ENCODE assay signal across 9 cellular contexts in genomic region chr11:315516-315994, GRCh38. TPM values are rescaled to one million over a fixed set of nuclear protein-coding genes. Genes with fewer than 3 reads are reported as not detected.
DNase-seq lines count a peak whose midpoint lies in the region; ATAC-seq, FAIRE-seq and TF ChIP-seq lines count a peak whose summit lies in the region.
"Had no signal": no experiment of that assay in that cellular context is flagged by ENCODE, and none has a peak within 500 bp of the region (broad histone marks: within the 10 kb centered on the region; RNA-seq: fewer than 3 reads in every experiment).

No MANE protein-coding gene starts in this region.

- H3K27ac ChIP-seq in GM12878 (ENCODE audit: control insufficient read depth, insufficient read depth) (peak overlapping the region; percentile 98), mesendoderm (ENCODE audit: low read depth, low read length) (peak overlapping the region; percentile 97), transverse colon (peak overlapping the region; percentile 88 to 90 (median 89))

- H4K20me1 ChIP-seq in GM12878 (ENCODE audit: control insufficient read depth, insufficient read depth), result no peaks in the 10 kb centered on the region

- peak overlapping the region; percentile 92 for H3K23ac ChIP-seq in mesendoderm (ENCODE audit: low read length)

- POLR2A ChIA-PET in GM12878 (lab: Charles Lee), result interaction anchor here (0.9 to 4.5 kb wide), 7 partner anchors 9 to 109 kb away, joined by 3 to 45 read pairs (median 8); partner anchors contain the start of genes BET1L and RIC8A

- peak; percentile 77 for TF ChIP-seq POLR2A in GM12878 (IDR thresholded peaks at IDR 0.05; ENCODE audit: low read depth, low read length)
- TF ChIP-seq POLR2A in transverse colon (IDR thresholded peaks at IDR 0.05), result no peak

- H3K27ac Mint-ChIP-seq in activated naive CD4-positive, alpha-beta T cell treated with anti-CD3 and anti-CD28 coated beads for 36 hours, result peak overlapping the region; percentile 95

- peaks cover 66% of the 10 kb centered on the region for H3K79me2 ChIP-seq in GM12878 (ENCODE audit: control insufficient read depth, insufficient read depth, low read length)
- peaks cover 30% of the 10 kb centered on the region for H3K79me2 ChIP-seq in mesendoderm (ENCODE audit: control insufficient read depth, insufficient read depth, low read length)

- no peak overlapping the region for H2BK15ac ChIP-seq in mesendoderm (replicated peaks; ENCODE audit: low read depth)

- peak overlapping the region; percentile 95 for H2BK5ac ChIP-seq in mesendoderm (ENCODE audit: low read length)

- TF ChIP-seq CTCF in GM12878 (IDR thresholded peaks at IDR 0.05 in 2 of 3, conservative IDR thresholded peaks at IDR 0.05 in 1 of 3; ENCODE audit: control insufficient read depth in 2 of 3, extremely low read depth in 1 of 3, insufficient read depth in 1 of 3, low read depth in 3 of 3, low read length in 3 of 3) (no peak), transverse colon (IDR thresholded peaks at IDR 0.05) (no peak)

- peaks cover 15% of the 10 kb centered on the region for H3K4me1 ChIP-seq in GM12878 (ENCODE audit: control insufficient read depth, insufficient read depth, low read length)
- H3K4me1 ChIP-seq in mesendoderm (ENCODE audit: control insufficient read depth, low read depth, low read length), result peaks cover 9% of the 10 kb centered on the region
- H3K4me1 ChIP-seq in transverse colon, result peaks cover 13 to 53% (median 33%) of the 10 kb centered on the region in 4 donors

- peak overlapping the region; percentile 93 for H3K4me3 Mint-ChIP-seq in activated naive CD4-positive, alpha-beta T cell treated with anti-CD3 and anti-CD28 coated beads for 36 hours

- H3K4me2 ChIP-seq in GM12878 (ENCODE audit: control insufficient read depth, insufficient read depth), result peak overlapping the region; percentile 97
- peak overlapping the region; percentile 70 for H3K4me2 ChIP-seq in mesendoderm (ENCODE audit: low read length)

- H3K36me3 ChIP-seq in GM12878 (ENCODE audit: control insufficient read depth in 2 of 2, insufficient read depth in 2 of 2, low read length in 1 of 2) (peaks cover 2 to 5% of the 10 kb centered on the region in 2 experiments; a peak in 3 of 4 replicates), mesendoderm (ENCODE audit: control insufficient read depth, insufficient read depth, low read length) (peaks cover 1% of the 10 kb centered on the region), transverse colon (no peaks in the 10 kb centered on the region)

- DNase-seq in activated naive CD4-positive, alpha-beta T cell treated with anti-CD3 and anti-CD28 coated beads for 36 hours, result no peak
- DNase-seq in activated naive CD4-positive, alpha-beta T cell treated with Interleukin-2 at 50 U/mL for 16 hours, result no peak
- DNase-seq in GM12878 (ENCODE audit: low read depth, low spot score), result no peak
- no peak for DNase-seq in mesendoderm
- DNase-seq in transverse colon, result no peak
- DNase-seq in kidney tubule cell (ENCODE audit: low spot score), result no peak
- no peak for DNase-seq in DMS153 treated with DMSO at 0.1 percent for 48 hours (lab: John Stamatoyannopoulos, UW; ENCODE audit: unreplicated experiment)
- no peak for DNase-seq in pons (ENCODE audit: low spot score)

- H2AFZ ChIP-seq in GM12878 (ENCODE audit: control insufficient read depth, low read depth, low read length), result no peak overlapping the region

- H3K9me3 ChIP-seq in GM12878 (replicated peaks; ENCODE audit: control insufficient read depth, insufficient read depth, low read length), result no peaks in the 10 kb centered on the region
- H3K9me3 ChIP-seq in transverse colon, result no peaks in the 10 kb centered on the region

- H3K9me3 Mint-ChIP-seq in activated naive CD4-positive, alpha-beta T cell treated with anti-CD3 and anti-CD28 coated beads for 36 hours, result no peaks in the 10 kb centered on the region

- H3K56ac ChIP-seq in mesendoderm (ENCODE audit: low read length), result peak overlapping the region; percentile 85

- H3K4me3 ChIP-seq in GM12878 (peak overlapping the region; percentile 87), mesendoderm (ENCODE audit: low read length) (peak overlapping the region; percentile 88), transverse colon (peak overlapping the region; percentile 27 to 49 (median 42))

- H3K9ac ChIP-seq in GM12878 (ENCODE audit: control insufficient read depth, insufficient read depth, low read length) (peak overlapping the region; percentile 99), mesendoderm (ENCODE audit: low read length) (peak overlapping the region; percentile 87)

- peak overlapping the region; percentile 83 for H3K18ac ChIP-seq in mesendoderm (ENCODE audit: low read length)

- FAIRE-seq in GM12878 (lab: Jason Lieb, UNC), result no peak

- peak overlapping the region; percentile 3 for H2BK120ac ChIP-seq in mesendoderm (ENCODE audit: low read depth, low read length)

- H3K79me1 ChIP-seq in mesendoderm (ENCODE audit: low read length), result peaks cover 2% of the 10 kb centered on the region

- CTCF ChIA-PET in activated naive CD4-positive, alpha-beta T cell treated with anti-CD3 and anti-CD28 coated beads for 36 hours (lab: Charles Lee), result interaction anchor here (1.0 to 1.2 kb wide), 2 partner anchors 10 to 39 kb away, joined by 4 to 7 read pairs; no protein-coding TSS in a partner anchor
- CTCF ChIA-PET in GM12878 (lab: Yijun Ruan, JAX), result interaction anchor here (1.0 to 3.7 kb wide), 4 partner anchors 13 to 108 kb away, joined by 3 to 43 read pairs (median 10); partner anchors contain the start of genes BET1L and RIC8A

- BruUV-seq in GM12878 (replicated peaks; lab: Mats Ljungman, UMichigan), result no TSS peak

- H3K36me3 Mint-ChIP-seq in activated naive CD4-positive, alpha-beta T cell treated with anti-CD3 and anti-CD28 coated beads for 36 hours (ENCODE audit: low read depth), result peaks cover 47% of the 10 kb centered on the region

- in situ Hi-C loops in GM12878 (cut with MboI) (no loop called here), transverse colon (cut with MboI; ENCODE audit: low pct_ligation_motif_present in 1 of 4, low pct_unique_long_range_greater_than_20kb in 1 of 4, low sequenced_read_pairs in 3 of 4) (no loop called here)

- 93% methylated on average over 26 of the region's 32 CpGs for WGBS in GM12878 (ENCODE audit: insufficient coverage, insufficient replicate concordance, low lambda C conversion rate, missing lambda C conversion rate)
- WGBS in mesendoderm (ENCODE audit: extremely low coverage, insufficient coverage, low lambda C conversion rate), result no CpG with 5 or more reads among the region's 32 CpGs
- 60% methylated on average over 15 of the region's 32 CpGs; no CpG with 5 or more reads in 1 of the 2 donors for WGBS in transverse colon (ENCODE audit: low coverage in 1 of 2), 2 donors

- H3K27me3 ChIP-seq in GM12878 (replicated peaks in 1 of 2; ENCODE audit: control insufficient read depth in 2 of 2, insufficient read depth in 2 of 2, low read length in 1 of 2) (no peaks in the 10 kb centered on the region; a peak in 1 of 4 replicates), mesendoderm (ENCODE audit: insufficient read depth, low read length, poor library complexity) (no peaks in the 10 kb centered on the region), transverse colon (peaks cover 12% of the 10 kb centered on the region)

- no peak overlapping the region for H4K5ac ChIP-seq in mesendoderm (ENCODE audit: low read length)

- SMC1A ChIA-PET in GM12878 (lab: Charles Lee; ENCODE audit: uncharacterized antibody, unreplicated experiment), result interaction anchor here (1.0 to 4.0 kb wide), 4 partner anchors 9 to 38 kb away, joined by 3 to 42 read pairs (median 4); no protein-coding TSS in a partner anchor

- TF ChIP-seq RAD21 in GM12878 (IDR thresholded peaks at IDR 0.05; ENCODE audit: insufficient read depth, low read depth, low read length), result no peak

- H3K4ac ChIP-seq in mesendoderm (ENCODE audit: low read depth, low read length), result peak overlapping the region; percentile 75

- TF ChIP-seq EP300 in GM12878 (IDR thresholded peaks at IDR 0.05; ENCODE audit: borderline replicate concordance in 1 of 2, control insufficient read depth in 1 of 2, low read depth in 2 of 2, low read length in 2 of 2) (no peak), transverse colon (IDR thresholded peaks at IDR 0.05; ENCODE audit: low read depth) (no peak)

- RAD21 ChIA-PET in GM12878 (lab: Charles Lee; ENCODE audit: unreplicated experiment), result interaction anchor here (1.1 to 4.5 kb wide), 4 partner anchors 12 to 65 kb away, joined by 3 to 46 read pairs (median 16); no protein-coding TSS in a partner anchor

- intact Hi-C loops in activated naive CD4-positive, alpha-beta T cell treated with anti-CD3 and anti-CD28 coated beads for 36 hours (cut with micrococcal nuclease), result loop anchor here (10.0 kb wide), 1 partner anchor 479 kb away; the partner anchor contains the start of genes CEND1 and SLC25A22
- intact Hi-C loops in GM12878 (cut with micrococcal nuclease; ENCODE audit: unreplicated experiment), result loop anchor here (2.0 kb wide), 1 partner anchor 15 kb away; no protein-coding TSS in a partner anchor
- intact Hi-C loops in transverse colon (cut with DNase I; ENCODE audit: low total_unique reads), result no loop called here

- no peak for ATAC-seq in GM12878

- peaks cover 29% of the 10 kb centered on the region for H3K4me1 Mint-ChIP-seq in activated naive CD4-positive, alpha-beta T cell treated with anti-CD3 and anti-CD28 coated beads for 36 hours (ENCODE audit: low read depth)

- H3K27me3 Mint-ChIP-seq in activated naive CD4-positive, alpha-beta T cell treated with anti-CD3 and anti-CD28 coated beads for 36 hours (ENCODE audit: low read depth), result no peaks in the 10 kb centered on the region

- H2AK5ac ChIP-seq in mesendoderm (ENCODE audit: low read length), result no peak overlapping the region

- no peak overlapping the region for H4K8ac ChIP-seq in mesendoderm (ENCODE audit: low read depth, low read length)

RNA-seq across cellular contexts. Expression of gene IFITM1, which starts 1.7 kb away (rescaled TPM):
- 100 to 1,000 TPM; 359 to 378 TPM for total RNA-seq in activated naive CD4-positive, alpha-beta T cell treated with anti-CD3 and anti-CD28 coated beads for 36 hours
- 166 and 177 TPM in 2 replicates for total RNA-seq in GM12878 (2013; cell fraction: nucleolus; rRNA removed)
- total RNA-seq in GM12878 (2014; rRNA removed) (543 and 574 TPM in 2 replicates), GM12878 (2014; rRNA removed; fragmentation: Illumina TruSeq; extraction: Trizol) (485 and 549 TPM in 2 replicates), GM12878 (2021) (396 and 453 TPM in 2 replicates), transverse colon (100 to 1,000 TPM in 1 of 4 donors, 10 to 100 TPM in 3; 19.9 to 109 (median 60.5) TPM)
- 839 TPM for polyA plus RNA-seq in GM12878 (2011; ENCODE audit: low read depth)
- polyA plus RNA-seq in GM12878 (2011; rRNA removed) (240 and 671 TPM in 2 replicates), GM12878 (2014; fragmentation: Illumina TruSeq; extraction: Trizol) (491 and 1,007 TPM in 2 replicates), GM12878 (2014; fragmentation: Nextera tagmentation; extraction: Ambion mirVana) (1,000 to 10,000 TPM; 1,771 to 2,788 TPM), GM12878 (2014; rRNA removed) (864 and 887 TPM in 2 replicates), GM12878 (2016; fragmentation: Nextera tagmentation; extraction: Ambion mirVana) (100 to 1,000 TPM; 456 to 479 TPM)
- polyA plus RNA-seq in GM12878 (2011; cell fraction: cytosol; rRNA removed), result 1,141 and 1,225 TPM in 2 replicates
- 403 and 488 TPM in 2 replicates for polyA plus RNA-seq in GM12878 (2011; cell fraction: nucleus; rRNA removed)
- polyA plus RNA-seq in GM12878 (2012), result 758 and 904 TPM in 2 replicates
- 804 and 1,098 TPM in 2 replicates for polyA minus RNA-seq in GM12878 (2011; rRNA and poly(A)+ RNA removed)
- polyA minus RNA-seq in GM12878 (2011; cell fraction: cytosol; rRNA and poly(A)+ RNA removed), result 178 and 190 TPM in 2 replicates
- polyA minus RNA-seq in GM12878 (2011; cell fraction: nucleus; rRNA and poly(A)+ RNA removed), result 183 and 217 TPM in 2 replicates
- polyA plus RNA-seq in mesendoderm (2013, experiment 1 of 2), result 1,155 TPM
- 1,131 TPM for polyA plus RNA-seq in mesendoderm (2013, experiment 2 of 2)

RNA-seq across cellular contexts. Expression of gene IFITM3, which starts 5.1 kb away (rescaled TPM):
- 10 to 100 TPM; 54.5 to 56.6 TPM for total RNA-seq in activated naive CD4-positive, alpha-beta T cell treated with anti-CD3 and anti-CD28 coated beads for 36 hours
- 0.61 TPM in 1 of 2 replicates, not detected in the other for total RNA-seq in GM12878 (2013; cell fraction: nucleolus; rRNA removed)
- 0.33 and 1.3 TPM in 2 replicates for total RNA-seq in GM12878 (2014; rRNA removed)
- total RNA-seq in GM12878 (2014; rRNA removed; fragmentation: Illumina TruSeq; extraction: Trizol), result 0.54 and 0.88 TPM in 2 replicates
- 2.5 and 3.0 TPM in 2 replicates for total RNA-seq in GM12878 (2021)
- polyA plus RNA-seq in GM12878 (2011; ENCODE audit: low read depth), result 2.3 TPM
- 0.58 and 0.98 TPM in 2 replicates for polyA plus RNA-seq in GM12878 (2011; rRNA removed)
- 0.54 and 1.2 TPM in 2 replicates for polyA plus RNA-seq in GM12878 (2011; cell fraction: cytosol; rRNA removed)
- polyA plus RNA-seq in GM12878 (2011; cell fraction: nucleus; rRNA removed), result 1.2 and 1.6 TPM in 2 replicates
- polyA plus RNA-seq in GM12878 (2012), result 2.1 and 2.4 TPM in 2 replicates
- polyA plus RNA-seq in GM12878 (2014; fragmentation: Illumina TruSeq; extraction: Trizol), result 1.5 TPM in 1 of 2 replicates, not detected in the other
- polyA plus RNA-seq in GM12878 (2014; fragmentation: Nextera tagmentation; extraction: Ambion mirVana), result 1 to 10 TPM; 2.1 to 2.3 TPM
- polyA plus RNA-seq in GM12878 (2014; rRNA removed), result 0.77 and 1.8 TPM in 2 replicates
- polyA plus RNA-seq in GM12878 (2016; fragmentation: Nextera tagmentation; extraction: Ambion mirVana), result 1 to 10 TPM; 2.2 to 3.6 TPM
- polyA minus RNA-seq in GM12878 (2011; rRNA and poly(A)+ RNA removed), result not detected in 2 replicates
- polyA minus RNA-seq in GM12878 (2011; cell fraction: cytosol; rRNA and poly(A)+ RNA removed), result 3.7 and 7.7 TPM in 2 replicates
- 0.97 and 1.3 TPM in 2 replicates for polyA minus RNA-seq in GM12878 (2011; cell fraction: nucleus; rRNA and poly(A)+ RNA removed)
- polyA plus RNA-seq in mesendoderm (2013, experiment 1 of 2), result 612 TPM
- polyA plus RNA-seq in mesendoderm (2013, experiment 2 of 2), result 633 TPM
- 100 to 1,000 TPM in 3 of 4 donors, 10 to 100 TPM in 1; 88.2 to 139 (median 123) TPM for total RNA-seq in transverse colon

RNA-seq across cellular contexts. Expression of gene IFITM2, which starts 7.9 kb away (rescaled TPM):
- total RNA-seq in activated naive CD4-positive, alpha-beta T cell treated with anti-CD3 and anti-CD28 coated beads for 36 hours, result 100 to 1,000 TPM; 760 to 802 TPM
- 32.0 and 32.3 TPM in 2 replicates for total RNA-seq in GM12878 (2013; cell fraction: nucleolus; rRNA removed)
- total RNA-seq in GM12878 (2014; rRNA removed), result 267 and 271 TPM in 2 replicates
- total RNA-seq in GM12878 (2014; rRNA removed; fragmentation: Illumina TruSeq; extraction: Trizol), result 295 and 327 TPM in 2 replicates
- total RNA-seq in GM12878 (2021), result 676 and 768 TPM in 2 replicates
- 582 TPM for polyA plus RNA-seq in GM12878 (2011; ENCODE audit: low read depth)
- polyA plus RNA-seq in GM12878 (2011; rRNA removed), result 116 and 205 TPM in 2 replicates
- polyA plus RNA-seq in GM12878 (2011; cell fraction: cytosol; rRNA removed), result 159 and 247 TPM in 2 replicates
- polyA plus RNA-seq in GM12878 (2011; cell fraction: nucleus; rRNA removed), result 40.7 and 48.7 TPM in 2 replicates
- polyA plus RNA-seq in GM12878 (2012), result 605 and 961 TPM in 2 replicates
- polyA plus RNA-seq in GM12878 (2014; fragmentation: Illumina TruSeq; extraction: Trizol), result 422 and 741 TPM in 2 replicates
- polyA plus RNA-seq in GM12878 (2014; fragmentation: Nextera tagmentation; extraction: Ambion mirVana), result 1,000 to 10,000 TPM; 2,669 to 3,672 TPM
- 611 and 755 TPM in 2 replicates for polyA plus RNA-seq in GM12878 (2014; rRNA removed)
- polyA plus RNA-seq in GM12878 (2016; fragmentation: Nextera tagmentation; extraction: Ambion mirVana), result 100 to 1,000 TPM; 707 to 829 TPM
- polyA minus RNA-seq in GM12878 (2011; rRNA and poly(A)+ RNA removed), result 67.7 and 77.6 TPM in 2 replicates
- 83.9 and 93.5 TPM in 2 replicates for polyA minus RNA-seq in GM12878 (2011; cell fraction: cytosol; rRNA and poly(A)+ RNA removed)
- 31.3 and 51.8 TPM in 2 replicates for polyA minus RNA-seq in GM12878 (2011; cell fraction: nucleus; rRNA and poly(A)+ RNA removed)
- polyA plus RNA-seq in mesendoderm (2013, experiment 1 of 2), result 1,871 TPM
- polyA plus RNA-seq in mesendoderm (2013, experiment 2 of 2), result 1,795 TPM
- total RNA-seq in transverse colon, result 10 to 100 TPM; 19.1 to 78.6 (median 49.8) TPM

RNA-seq across cellular contexts. Expression of gene IFITM5, which starts 16.2 kb away (rescaled TPM):
- not detected for total RNA-seq in activated naive CD4-positive, alpha-beta T cell treated with anti-CD3 and anti-CD28 coated beads for 36 hours
- not detected in 2 replicates for total RNA-seq in GM12878 (2013; cell fraction: nucleolus; rRNA removed)
- not detected in 2 replicates for total RNA-seq in GM12878 (2014; rRNA removed)
- total RNA-seq in GM12878 (2014; rRNA removed; fragmentation: Illumina TruSeq; extraction: Trizol), result not detected in 2 replicates
- not detected in 2 replicates for total RNA-seq in GM12878 (2021)
- not detected for polyA plus RNA-seq in GM12878 (2011; ENCODE audit: low read depth)
- not detected in 2 replicates for polyA plus RNA-seq in GM12878 (2011; rRNA removed)
- not detected in 2 replicates for polyA plus RNA-seq in GM12878 (2011; cell fraction: cytosol; rRNA removed)
- polyA plus RNA-seq in GM12878 (2011; cell fraction: nucleus; rRNA removed), result not detected in 2 replicates
- polyA plus RNA-seq in GM12878 (2012), result not detected in 2 replicates
- polyA plus RNA-seq in GM12878 (2014; fragmentation: Illumina TruSeq; extraction: Trizol), result not detected in 2 replicates
- not detected for polyA plus RNA-seq in GM12878 (2014; fragmentation: Nextera tagmentation; extraction: Ambion mirVana)
- not detected in 2 replicates for polyA plus RNA-seq in GM12878 (2014; rRNA removed)
- not detected for polyA plus RNA-seq in GM12878 (2016; fragmentation: Nextera tagmentation; extraction: Ambion mirVana)
- polyA minus RNA-seq in GM12878 (2011; rRNA and poly(A)+ RNA removed), result not detected in 2 replicates
- not detected in 2 replicates for polyA minus RNA-seq in GM12878 (2011; cell fraction: cytosol; rRNA and poly(A)+ RNA removed)
- not detected in 2 replicates for polyA minus RNA-seq in GM12878 (2011; cell fraction: nucleus; rRNA and poly(A)+ RNA removed)
- 0.13 TPM for polyA plus RNA-seq in mesendoderm (2013, experiment 1 of 2)
- polyA plus RNA-seq in mesendoderm (2013, experiment 2 of 2), result 0.15 TPM
- not detected for total RNA-seq in transverse colon
- total RNA-seq: glomerular endothelial cell had no signal

RNA-seq across cellular contexts. Expression of gene PGGHG, which starts 26.6 kb away (rescaled TPM):
- total RNA-seq in activated naive CD4-positive, alpha-beta T cell treated with anti-CD3 and anti-CD28 coated beads for 36 hours, result 100 to 1,000 TPM in 1 of 2 experiments, 10 to 100 TPM in 1; 99.6 to 101 TPM
- total RNA-seq in GM12878 (2013; cell fraction: nucleolus; rRNA removed), result 80.7 and 93.8 TPM in 2 replicates
- 3.5 and 3.9 TPM in 2 replicates for total RNA-seq in GM12878 (2014; rRNA removed)
- total RNA-seq in GM12878 (2014; rRNA removed; fragmentation: Illumina TruSeq; extraction: Trizol), result 1.3 and 1.9 TPM in 2 replicates
- 7.3 and 8.2 TPM in 2 replicates for total RNA-seq in GM12878 (2021)
- polyA plus RNA-seq in GM12878 (2011; ENCODE audit: low read depth), result 13.0 TPM
- 1.7 and 2.9 TPM in 2 replicates for polyA plus RNA-seq in GM12878 (2011; rRNA removed)
- polyA plus RNA-seq in GM12878 (2011; cell fraction: cytosol; rRNA removed), result 2.1 and 4.4 TPM in 2 replicates
- polyA plus RNA-seq in GM12878 (2011; cell fraction: nucleus; rRNA removed), result 82.4 and 97.9 TPM in 2 replicates
- polyA plus RNA-seq in GM12878 (2012), result 34.6 and 36.7 TPM in 2 replicates
- polyA plus RNA-seq in GM12878 (2014; fragmentation: Illumina TruSeq; extraction: Trizol), result 0.17 and 1.5 TPM in 2 replicates
- under 1 TPM; 0.10 to 0.27 TPM for polyA plus RNA-seq in GM12878 (2014; fragmentation: Nextera tagmentation; extraction: Ambion mirVana)
- polyA plus RNA-seq in GM12878 (2014; rRNA removed), result 7.9 and 8.3 TPM in 2 replicates
- polyA plus RNA-seq in GM12878 (2016; fragmentation: Nextera tagmentation; extraction: Ambion mirVana), result 1 to 10 TPM; 1.0 to 1.7 TPM
- polyA minus RNA-seq in GM12878 (2011; rRNA and poly(A)+ RNA removed), result 0.80 and 2.4 TPM in 2 replicates
- polyA minus RNA-seq in GM12878 (2011; cell fraction: cytosol; rRNA and poly(A)+ RNA removed), result 0.80 and 1.1 TPM in 2 replicates
- polyA minus RNA-seq in GM12878 (2011; cell fraction: nucleus; rRNA and poly(A)+ RNA removed), result 7.3 and 13.1 TPM in 2 replicates
- polyA plus RNA-seq in mesendoderm (2013, experiment 1 of 2), result 27.3 TPM
- 26.0 TPM for polyA plus RNA-seq in mesendoderm (2013, experiment 2 of 2)
- 100 to 1,000 TPM in 1 of 4 donors, 10 to 100 TPM in 3; 15.4 to 117 (median 30.8) TPM for total RNA-seq in transverse colon

Comparison
In these comparisons a context has a peak if more than half of its experiments do, and no peak if none do; other contexts are left out.
1. RNA of gene IFITM3, which starts 5.1 kb away (total RNA-seq): 88.2 to 139 TPM in transverse colon and 54.5 to 56.6 TPM in activated naive CD4-positive, alpha-beta T cell treated with anti-CD3 and anti-CD28 coated beads for 36 hours; 0.33 to 3.0 TPM in GM12878; every median in the first group is over 10 times any median in the second.
2. Peak in every context shown above with its lines, with median percentiles within 50 percentile points of each other: H3K27ac ChIP-seq and H3K4me3 ChIP-seq.